ENCODE assay signal across 8 cellular contexts in the genomic region with DNA sequence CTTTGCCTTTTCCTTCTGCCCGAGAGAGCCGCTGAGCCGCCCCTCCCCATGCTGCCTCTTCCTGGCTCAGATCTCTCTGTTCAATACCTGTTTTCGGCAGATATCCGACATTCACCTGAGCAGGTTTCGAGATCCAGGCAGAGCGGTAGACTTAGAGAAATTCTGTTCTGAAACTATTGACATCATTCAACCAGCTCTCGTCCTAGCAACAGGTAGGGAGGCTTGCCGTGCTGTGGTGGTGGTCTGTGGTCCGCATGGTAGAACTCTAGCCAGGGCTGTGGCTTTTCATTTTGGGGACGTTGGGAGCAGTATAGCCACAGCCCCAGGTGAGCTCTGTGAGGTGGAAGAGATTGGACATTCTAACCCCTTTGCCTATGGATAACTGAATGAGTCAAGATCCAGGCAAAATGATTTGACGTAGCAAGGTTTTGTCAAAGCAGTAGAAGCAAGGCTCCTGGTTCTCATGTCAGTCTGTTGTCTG. TPM values are rescaled to one million over a fixed set of nuclear protein-coding genes. Genes with fewer than 3 reads are reported as not detected.
A peak's percentile ranks its signal among the peaks of the same experiment; 100 is the strongest.
DNase-seq lines count a peak whose midpoint lies in the region; ATAC-seq and TF ChIP-seq lines count a peak whose summit lies in the region.

No MANE protein-coding gene starts in this region.

- TF ChIP-seq CTCF in Peyer's patch (IDR thresholded peaks at IDR 0.05), result no peak

- H3K27me3 ChIP-seq in Peyer's patch (no peaks in the 10 kb centered on the region), endocrine pancreas (ENCODE audit: control insufficient read depth, insufficient read depth, low read length) (no peaks in the 10 kb centered on the region)

- H3K4me3 Mint-ChIP-seq in natural killer cell treated with Interleukin-12 subunit alpha and Interleukin-12 subunit beta and Interleukin-15 and Interleukin-18, amount 100 ng/mL, for 72 hours, result peak overlapping the region; percentile 97

- TF ChIP-seq POLR2A in Peyer's patch (IDR thresholded peaks at IDR 0.05), result no peak

- peaks cover 4% of the 10 kb centered on the region for H3K36me3 Mint-ChIP-seq in natural killer cell treated with Interleukin-12 subunit alpha and Interleukin-12 subunit beta and Interleukin-15 and Interleukin-18, amount 100 ng/mL, for 72 hours

- H3K9me3 Mint-ChIP-seq in natural killer cell treated with Interleukin-12 subunit alpha and Interleukin-12 subunit beta and Interleukin-15 and Interleukin-18, amount 100 ng/mL, for 72 hours, result peaks cover 3% of the 10 kb centered on the region

- H3K4me1 ChIP-seq in Peyer's patch (peaks cover 0 to 14% (median 3%) of the 10 kb centered on the region in 4 donors), endocrine pancreas (ENCODE audit: control insufficient read depth, insufficient read depth, low read length) (peaks cover 8% of the 10 kb centered on the region)

- H3K4me3 ChIP-seq in Peyer's patch, result peak overlapping the region; percentile 70 to 99 (median 90)
- peak overlapping the region; percentile 72 for H3K4me3 ChIP-seq in endocrine pancreas (ENCODE audit: control insufficient read depth, insufficient read depth, low read length)

- peak overlapping the region; percentile 83 to 96 (median 86) for H3K27ac ChIP-seq in Peyer's patch

- peak overlapping the region; percentile 84 for H3K9ac ChIP-seq in endocrine pancreas (ENCODE audit: control insufficient read depth, insufficient read depth, low read length)

- peaks cover 17 to 23% of the 10 kb centered on the region in 2 donors for H3K4me1 Mint-ChIP-seq in natural killer cell treated with Interleukin-12 subunit alpha and Interleukin-12 subunit beta and Interleukin-15 and Interleukin-18, amount 100 ng/mL, for 72 hours (ENCODE audit: low read depth in 2 of 2)

- DNase-seq in Ammon's horn (ENCODE audit: low spot score) (peak; percentile 6), Peyer's patch (no peak), putamen (ENCODE audit: low spot score) (no peak)
- no peak for DNase-seq in natural killer cell treated with Interleukin-12 subunit alpha and Interleukin-12 subunit beta and Interleukin-15 and Interleukin-18, amount 100 ng/mL, for 72 hours (ENCODE audit: low spot score)

- ATAC-seq in GM21717 (IDR thresholded peaks at IDR 0.05; ENCODE audit: unreplicated experiment) (peak; percentile 7), HG03196 (IDR thresholded peaks at IDR 0.05; ENCODE audit: unreplicated experiment) (no peak), GM19324 (IDR thresholded peaks at IDR 0.05; ENCODE audit: low FRiP score, unreplicated experiment) (no peak)
- peak in 1 of 2 donors; percentile 10 for ATAC-seq in natural killer cell treated with Interleukin-12 subunit alpha and Interleukin-12 subunit beta and Interleukin-15 and Interleukin-18, amount 100 ng/mL, for 72 hours

- H3K27ac Mint-ChIP-seq in natural killer cell treated with Interleukin-12 subunit alpha and Interleukin-12 subunit beta and Interleukin-15 and Interleukin-18, amount 100 ng/mL, for 72 hours, result peak overlapping the region; percentile 92 to 94

- H3K27me3 Mint-ChIP-seq in natural killer cell treated with Interleukin-12 subunit alpha and Interleukin-12 subunit beta and Interleukin-15 and Interleukin-18, amount 100 ng/mL, for 72 hours, result peaks cover 0 to 7% of the 10 kb centered on the region in 2 donors

- H3K36me3 ChIP-seq in Peyer's patch (peaks cover 0 to 30% (median 0%) of the 10 kb centered on the region in 3 donors), endocrine pancreas (ENCODE audit: control insufficient read depth, insufficient read depth, low read length) (peaks cover 2% of the 10 kb centered on the region)

- H3K9me3 ChIP-seq in Peyer's patch (no peaks in the 10 kb centered on the region), endocrine pancreas (ENCODE audit: control insufficient read depth, low read length) (no peaks in the 10 kb centered on the region)

RNA-seq across cellular contexts. Expression of a gene that starts 0.8 kb away (rescaled TPM):
- total RNA-seq in Peyer's patch, result 10 to 100 TPM; 43.3 to 87.5 (median 57.0) TPM
- total RNA-seq in natural killer cell treated with Interleukin-12 subunit alpha and Interleukin-12 subunit beta and Interleukin-15 and Interleukin-18, amount 100 ng/mL, for 72 hours, result 10 to 100 TPM; 25.5 to 40.3 TPM

RNA-seq across cellular contexts. Expression of a gene that starts 28.4 kb away (rescaled TPM):
- total RNA-seq in Peyer's patch, result 10 to 100 TPM; 23.8 to 56.9 (median 34.0) TPM
- total RNA-seq in natural killer cell treated with Interleukin-12 subunit alpha and Interleukin-12 subunit beta and Interleukin-15 and Interleukin-18, amount 100 ng/mL, for 72 hours, result 10 to 100 TPM; 56.4 to 59.4 TPM

RNA-seq across cellular contexts. Expression of a gene that starts 51.0 kb away (rescaled TPM):
- total RNA-seq in Peyer's patch, result 10 to 100 TPM; 73.0 to 95.1 (median 83.5) TPM
- total RNA-seq in natural killer cell treated with Interleukin-12 subunit alpha and Interleukin-12 subunit beta and Interleukin-15 and Interleukin-18, amount 100 ng/mL, for 72 hours, result 100 to 1,000 TPM in 1 of 2 donors, 10 to 100 TPM in 1; 45.7 to 103 TPM
